ENCODE assay signal across 8 cellular contexts in the genomic region with DNA sequence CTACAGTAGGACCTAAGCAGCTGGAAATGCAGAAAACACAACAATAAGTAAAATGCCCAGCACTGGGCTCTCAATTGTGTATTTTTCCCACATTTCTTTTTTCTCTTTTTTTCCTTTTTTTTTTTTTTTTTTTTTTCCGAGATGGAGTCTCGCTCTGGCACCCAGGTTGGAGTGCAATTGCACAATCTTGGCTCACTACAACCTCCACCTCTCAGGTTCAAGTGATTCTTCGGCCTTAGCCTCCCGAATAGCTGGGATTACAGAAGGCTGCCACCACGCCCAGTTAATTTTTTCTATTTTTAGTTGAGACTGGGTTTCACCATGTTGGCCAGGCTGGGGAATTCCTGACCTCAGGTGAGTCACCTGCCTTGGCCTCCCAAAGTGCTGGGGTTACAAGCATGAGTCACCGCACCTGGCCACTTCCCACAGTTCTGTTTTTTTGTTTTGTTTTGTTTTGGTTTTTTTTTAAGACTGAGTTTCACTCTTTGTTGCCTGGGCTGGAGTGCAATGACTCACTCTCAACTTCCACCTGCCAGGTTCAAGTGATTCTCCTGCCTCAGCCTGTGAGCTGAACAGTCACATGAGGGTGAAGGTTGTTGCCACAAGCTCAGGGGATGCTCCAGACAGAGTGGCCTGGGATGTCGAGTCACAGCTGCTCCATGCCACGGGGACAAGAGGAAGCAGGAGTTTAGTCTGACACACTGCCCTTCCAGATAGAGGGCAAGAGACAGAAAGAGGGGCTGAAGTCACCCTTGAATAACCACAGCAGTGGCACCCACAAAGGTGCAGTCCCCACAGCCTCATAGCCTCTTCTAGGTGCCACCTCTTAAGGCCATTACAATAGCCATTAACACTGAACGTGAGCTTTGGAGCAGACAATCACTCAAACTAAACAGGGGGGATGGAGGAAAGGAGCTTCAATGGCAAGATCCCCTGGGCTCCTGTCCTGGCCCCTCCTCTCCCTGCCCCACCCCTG. TPM values are rescaled to one million over a fixed set of nuclear protein-coding genes. Genes with fewer than 3 reads are reported as not detected.
DNase-seq lines count a peak whose midpoint lies in the region; ATAC-seq and TF ChIP-seq lines count a peak whose summit lies in the region.
"Not testable (repeated sequence)": the region's sequence is repeated elsewhere in the genome, so short reads cannot be mapped to it uniquely, and the experiment has no call there.

No MANE protein-coding gene starts in this region.

- not testable (repeated sequence) for H3K4me3 ChIP-seq in CD8-positive, alpha-beta T cell (ENCODE audit: low read depth, low read length); NB4 (ENCODE audit: low read depth, low read length)

- not testable (repeated sequence) for H3K36me3 Mint-ChIP-seq in CD8-positive, alpha-beta T cell

- H3K36me3 ChIP-seq in CD8-positive, alpha-beta T cell (ENCODE audit: insufficient read depth, low read length): not testable (repeated sequence)

- H3K27ac ChIP-seq in CD8-positive, alpha-beta T cell (ENCODE audit: low read depth, low read length): not testable (repeated sequence)

- CTCF ChIA-PET in CD8-positive, alpha-beta T cell (lab: Charles Lee): interaction anchor here (0.6 to 2.4 kb wide), 3 partner anchors 11 to 1033 kb away, joined by 3 to 7 read pairs (median 3); no protein-coding TSS in a partner anchor

- H3K4me3 Mint-ChIP-seq in CD8-positive, alpha-beta T cell: not testable (repeated sequence)

- peak in 6 of 7 experiments; percentile 61 to 89 (median 70) for DNase-seq in CD8-positive, alpha-beta T cell
- DNase-seq in NB4 (ENCODE audit: low read depth) (peak; percentile 24), T-helper 9 cell (peak; percentile 71), islet precursor cell (peak; percentile 95)
- peak; percentile 77 for DNase-seq in activated gamma-delta T cell treated with anti-CD3 and anti-CD28 coated beads, Interleukin-2, amount 50 U/mL, for 16 hours (ENCODE audit: low read depth)
- peak; percentile 60 to 62 for DNase-seq in stimulated activated CD4-positive, alpha-beta T cell treated with anti-CD3 and anti-CD28 coated beads, Interleukin-4, amount 100 ng/mL, for 48 hours (ENCODE audit: low read depth in 2 of 2)

- peak; percentile 79 for ATAC-seq in CD8-positive, alpha-beta T cell
- peak; percentile 65 for ATAC-seq in GM19395 (IDR thresholded peaks at IDR 0.05; ENCODE audit: unreplicated experiment)
- peak; percentile 46 for ATAC-seq in HG03025 (IDR thresholded peaks at IDR 0.05; ENCODE audit: low FRiP score, unreplicated experiment)

- peaks cover 20% of the 10 kb centered on the region for H3K4me1 ChIP-seq in CD8-positive, alpha-beta T cell (ENCODE audit: insufficient read depth, low read length)

- H3K4me1 Mint-ChIP-seq in CD8-positive, alpha-beta T cell (ENCODE audit: low read depth): peaks cover 45% of the 10 kb centered on the region

- TF ChIP-seq POLR2A in NB4 (IDR thresholded peaks at IDR 0.05; ENCODE audit: extremely low read depth, insufficient read length): not testable (repeated sequence)

- H3K27ac Mint-ChIP-seq in CD8-positive, alpha-beta T cell: peak overlapping the region; percentile 84

- intact Hi-C loops in CD8-positive, alpha-beta T cell (cut with DNase I, micrococcal nuclease): loop anchor here (1.0 to 5.0 kb wide), 2 partner anchors 18 to 113 kb away; a partner anchor contains a TSS

- H3K9me3 ChIP-seq in CD8-positive, alpha-beta T cell (ENCODE audit: low read length): not testable (repeated sequence)

- not testable (repeated sequence) for H3K9me3 Mint-ChIP-seq in CD8-positive, alpha-beta T cell

- not testable (repeated sequence) for TF ChIP-seq CTCF in CD8-positive, alpha-beta T cell (IDR thresholded peaks at IDR 0.05); NB4 (IDR thresholded peaks at IDR 0.05; ENCODE audit: low read depth, low read length)

- not testable (repeated sequence) for H3K27me3 ChIP-seq in CD8-positive, alpha-beta T cell (ENCODE audit: insufficient read depth, low read length)

- not testable (repeated sequence) for H3K27me3 Mint-ChIP-seq in CD8-positive, alpha-beta T cell (ENCODE audit: low read depth)

- POLR2A ChIA-PET in CD8-positive, alpha-beta T cell (lab: Charles Lee): interaction anchor here (0.5 kb wide), 1 partner anchor 60 kb away, joined by 3 read pairs; no protein-coding TSS in a partner anchor

RNA-seq across cellular contexts. Expression of a gene that starts 2.9 kb away (rescaled TPM):
- under 1 TPM in 1 of 2 experiments, not detected in 1; 0.41 TPM for total RNA-seq in CD8-positive, alpha-beta T cell

RNA-seq across cellular contexts. Expression of a gene that starts 27.7 kb away (rescaled TPM):
- not detected for total RNA-seq in CD8-positive, alpha-beta T cell

RNA-seq across cellular contexts. Expression of a gene that starts 29.0 kb away (rescaled TPM):
- 10 to 100 TPM; 14.1 to 15.8 TPM for total RNA-seq in CD8-positive, alpha-beta T cell

RNA-seq across cellular contexts. Expression of a gene that starts 35.9 kb away (rescaled TPM):
- total RNA-seq in CD8-positive, alpha-beta T cell: 1 to 10 TPM; 6.3 to 7.1 TPM

RNA-seq across cellular contexts. Expression of a gene that starts 55.6 kb away (rescaled TPM):
- total RNA-seq in CD8-positive, alpha-beta T cell: 1 to 10 TPM; 6.7 to 8.3 TPM

Comparison
In these comparisons a context has a peak if more than half of its experiments do, and no peak if none do; other contexts are left out.
1. DNase-seq: peak in every context shown above with its lines; median percentile 95 in islet precursor cell; 77 in activated gamma-delta T cell treated with anti-CD3 and anti-CD28 coated beads, Interleukin-2, amount 50 U/mL, for 16 hours; 71 in T-helper 9 cell; 70 in CD8-positive, alpha-beta T cell; 61 in stimulated activated CD4-positive, alpha-beta T cell treated with anti-CD3 and anti-CD28 coated beads, Interleukin-4, amount 100 ng/mL, for 48 hours; 24 in NB4.